ENCODE assay signal across 22 cellular contexts in genomic region chr7:126791306-126791705, GRCh38.
DNase-seq lines count a peak whose midpoint lies in the region; FAIRE-seq and TF ChIP-seq lines count a peak whose summit lies in the region.
"Had no signal": no experiment of that assay in that cellular context is flagged by ENCODE, and none has a peak within 500 bp of the region (broad histone marks: within the 10 kb centered on the region; RNA-seq: fewer than 3 reads in every experiment).

No MANE protein-coding gene starts in this region.

- H3K9ac ChIP-seq in astrocyte (ENCODE audit: low read length): no peak overlapping the region
- no peak overlapping the region for H3K9ac ChIP-seq in MM.1S (ENCODE audit: low read length)
- H3K9ac ChIP-seq: BLaER1 had no signal

- intact Hi-C loops in posterior vena cava (cut with DNase I): no loop called here

- H3K27ac ChIP-seq in astrocyte (ENCODE audit: low read depth, low read length) (no peak overlapping the region), MM.1S (ENCODE audit: low read length) (no peak overlapping the region)
- H3K27ac ChIP-seq: BLaER1, SK-N-MC, uterus had no signal

- H3K4me2 ChIP-seq in astrocyte (ENCODE audit: low read length) (no peak overlapping the region), MM.1S (ENCODE audit: low read depth, low read length) (no peak overlapping the region)
- H3K4me2 ChIP-seq: BLaER1 had no signal

- no peak for FAIRE-seq in astrocyte (lab: Jason Lieb, UNC)
- FAIRE-seq: endometrium, K562 had no signal

- DNase-seq in Daoy (ENCODE audit: low read depth): peak; percentile 39
- DNase-seq in M059J (ENCODE audit: low read depth): peak; percentile 46
- DNase-seq in astrocyte (ENCODE audit: low read depth): peak; percentile 49
- peak; percentile 7 for DNase-seq in iris pigment epithelial cell (ENCODE audit: low read depth)
- no peak for DNase-seq in posterior vena cava (ENCODE audit: low spot score)
- DNase-seq in MM.1S: no peak
- DNase-seq in HT-29 (ENCODE audit: low spot score): no peak
- no peak for DNase-seq in SK-N-DZ (ENCODE audit: low spot score)
- DNase-seq: activated CD4-positive, alpha-beta T cell treated with anti-CD3 and anti-CD28 coated beads, Interleukin-2, amount 10 ng/mL, durations not matched to agents 24 days and 14 days; activated CD8-positive, alpha-beta memory T cell treated with anti-CD3 and anti-CD28 coated beads, Interleukin-2, amount 10 ng/mL, durations not matched to agents 7 days and 5 days; activated naive CD8-positive, alpha-beta T cell treated with anti-CD3 and anti-CD28 coated beads for 36 hours; mucosa of descending colon; MV-4-11; posterior cingulate gyrus; T-helper 17 cell; uterus had no signal

- no peak overlapping the region for H3K27ac Mint-ChIP-seq in astrocyte (ENCODE audit: unreplicated experiment)
- H3K27ac Mint-ChIP-seq: activated CD4-positive, alpha-beta T cell treated with anti-CD3 and anti-CD28 coated beads, Interleukin-2, amount 10 ng/mL, durations not matched to agents 24 days and 14 days; activated CD8-positive, alpha-beta memory T cell treated with anti-CD3 and anti-CD28 coated beads, Interleukin-2, amount 10 ng/mL, durations not matched to agents 7 days and 5 days; activated naive CD8-positive, alpha-beta T cell treated with anti-CD3 and anti-CD28 coated beads for 36 hours; activated T-helper 17 cell treated with anti-CD3 and anti-CD28 coated beads, Interleukin-2, amount 50 U/mL, for 72 hours; T-helper 17 cell had no signal

- no peaks in the 10 kb centered on the region for H3K9me3 Mint-ChIP-seq in astrocyte (ENCODE audit: unreplicated experiment)
- H3K9me3 Mint-ChIP-seq: activated CD4-positive, alpha-beta T cell treated with anti-CD3 and anti-CD28 coated beads, Interleukin-2, amount 10 ng/mL, durations not matched to agents 24 days and 14 days; activated naive CD8-positive, alpha-beta T cell treated with anti-CD3 and anti-CD28 coated beads for 36 hours; activated T-helper 17 cell treated with anti-CD3 and anti-CD28 coated beads, Interleukin-2, amount 50 U/mL, for 72 hours had no signal

- H4K20me1 ChIP-seq in astrocyte (ENCODE audit: insufficient read depth, low read length) (no peaks in the 10 kb centered on the region), MM.1S (ENCODE audit: insufficient read depth, low read length) (no peaks in the 10 kb centered on the region)
- H4K20me1 ChIP-seq: BLaER1 had no signal

- no peaks in the 10 kb centered on the region for H3K36me3 ChIP-seq in astrocyte (ENCODE audit: insufficient read depth, low read length)
- no peaks in the 10 kb centered on the region for H3K36me3 ChIP-seq in MM.1S (replicated peaks; ENCODE audit: insufficient read depth, low read length)
- H3K36me3 ChIP-seq: BLaER1, uterus had no signal

- H3K4me1 ChIP-seq in astrocyte (ENCODE audit: insufficient read depth, low read length) (no peaks in the 10 kb centered on the region), MM.1S (ENCODE audit: low read length) (no peaks in the 10 kb centered on the region)
- H3K4me1 ChIP-seq: BLaER1, uterus had no signal

- H3K4me3 Mint-ChIP-seq in astrocyte (ENCODE audit: unreplicated experiment): no peak overlapping the region
- H3K4me3 Mint-ChIP-seq: activated CD4-positive, alpha-beta T cell treated with anti-CD3 and anti-CD28 coated beads, Interleukin-2, amount 10 ng/mL, durations not matched to agents 24 days and 14 days; activated CD8-positive, alpha-beta memory T cell treated with anti-CD3 and anti-CD28 coated beads, Interleukin-2, amount 10 ng/mL, durations not matched to agents 7 days and 5 days; activated naive CD8-positive, alpha-beta T cell treated with anti-CD3 and anti-CD28 coated beads for 36 hours; activated T-helper 17 cell treated with anti-CD3 and anti-CD28 coated beads, Interleukin-2, amount 50 U/mL, for 72 hours; brain; T-helper 17 cell had no signal

- H3K9me3 ChIP-seq in astrocyte (ENCODE audit: insufficient read depth, low read depth, low read length) (no peaks in the 10 kb centered on the region), MM.1S (replicated peaks; ENCODE audit: insufficient read depth, low read length) (no peaks in the 10 kb centered on the region)
- H3K9me3 ChIP-seq: BLaER1, mucosa of descending colon, uterus had no signal

- no peaks in the 10 kb centered on the region for H3K27me3 Mint-ChIP-seq in astrocyte (ENCODE audit: low read depth, unreplicated experiment)
- H3K27me3 Mint-ChIP-seq: activated naive CD8-positive, alpha-beta T cell treated with anti-CD3 and anti-CD28 coated beads for 36 hours had no signal

- no peaks in the 10 kb centered on the region for H3F3A ChIP-seq in MM.1S (ENCODE audit: insufficient read depth, low read length)

- H3K79me2 ChIP-seq in astrocyte (ENCODE audit: insufficient read depth, low read length) (no peaks in the 10 kb centered on the region), MM.1S (ENCODE audit: low read length) (no peaks in the 10 kb centered on the region)

- H3K27me3 ChIP-seq in astrocyte (ENCODE audit: insufficient read depth, low read length): no peaks in the 10 kb centered on the region
- no peaks in the 10 kb centered on the region for H3K27me3 ChIP-seq in MM.1S (replicated peaks; ENCODE audit: insufficient read depth, low read length)
- H3K27me3 ChIP-seq: BLaER1, uterus had no signal

- H3K36me3 Mint-ChIP-seq in astrocyte (ENCODE audit: low read depth, unreplicated experiment): no peaks in the 10 kb centered on the region
- H3K36me3 Mint-ChIP-seq: activated CD8-positive, alpha-beta memory T cell treated with anti-CD3 and anti-CD28 coated beads, Interleukin-2, amount 10 ng/mL, durations not matched to agents 7 days and 5 days; activated naive CD8-positive, alpha-beta T cell treated with anti-CD3 and anti-CD28 coated beads for 36 hours; brain had no signal

- TF ChIP-seq CTCF in astrocyte (IDR thresholded peaks at IDR 0.05; ENCODE audit: insufficient read depth, low read depth, low read length): no peak
- no peak for TF ChIP-seq CTCF in MM.1S (IDR thresholded peaks at IDR 0.05; ENCODE audit: low read length)

- H3K9me2 ChIP-seq in MM.1S (replicated peaks; ENCODE audit: insufficient read depth, low read length): no peaks in the 10 kb centered on the region

- H2AFZ ChIP-seq in astrocyte (ENCODE audit: low read depth, low read length) (no peak overlapping the region), MM.1S (ENCODE audit: low read length) (no peak overlapping the region)

- H3K4me1 Mint-ChIP-seq in astrocyte (ENCODE audit: low read depth, unreplicated experiment): peaks cover 10% of the 10 kb centered on the region
- H3K4me1 Mint-ChIP-seq: activated CD4-positive, alpha-beta T cell treated with anti-CD3 and anti-CD28 coated beads, Interleukin-2, amount 10 ng/mL, durations not matched to agents 24 days and 14 days; activated CD8-positive, alpha-beta memory T cell treated with anti-CD3 and anti-CD28 coated beads, Interleukin-2, amount 10 ng/mL, durations not matched to agents 7 days and 5 days; activated naive CD8-positive, alpha-beta T cell treated with anti-CD3 and anti-CD28 coated beads for 36 hours; activated T-helper 17 cell treated with anti-CD3 and anti-CD28 coated beads, Interleukin-2, amount 50 U/mL, for 72 hours; T-helper 17 cell had no signal

- H3K4me3 ChIP-seq in astrocyte (ENCODE audit: insufficient read depth, low read depth, low read length) (no peak overlapping the region), MM.1S (ENCODE audit: low read length) (no peak overlapping the region)
- H3K4me3 ChIP-seq: BLaER1, K562, mucosa of descending colon, SK-N-MC, uterus had no signal

Comparison
In these comparisons a context has a peak if more than half of its experiments do, and no peak if none do; other contexts are left out.
1. DNase-seq: peak in Daoy (single experiment), M059J (single experiment), astrocyte (single experiment) and iris pigment epithelial cell (single experiment); none in posterior vena cava (single experiment), MM.1S (single experiment), HT-29 (single experiment) and SK-N-DZ (single experiment).